ENCODE assay signal across 29 cellular contexts in genomic region chr3:62479276-62479675, GRCh38.
"Had no signal": no experiment of that assay in that cellular context is flagged by ENCODE, and none has a peak within 500 bp of the region (broad histone marks: within the 10 kb centered on the region; RNA-seq: fewer than 3 reads in every experiment).

No MANE protein-coding gene starts in this region.

- H3K4me1 Mint-ChIP-seq: immature natural killer cell; naive thymus-derived CD8-positive, alpha-beta T cell; stimulated activated memory B cell treated with anti-CD40 and anti-IgM and Interleukin-4, amounts not matched to agents 10 μg/mL and 1 μg/mL and 100 μg/mL, for 72 hours; stimulated activated naive CD8-positive, alpha-beta T cell treated with anti-CD3 and anti-CD28 coated beads, Interleukin-15, amount 100 ng/mL, for 72 hours had no signal

- H3K4me1 ChIP-seq: left lung, lower lobe of right lung, neural progenitor cell, parathyroid adenoma, psoas muscle, right atrium auricular region, right lobe of liver, tibial nerve, uterus had no signal

- DNase-seq: hypothalamus; immature natural killer cell; kidney; left colon; lower lobe of right lung; mammary epithelial cell; mesenchymal stem cell; naive thymus-derived CD8-positive, alpha-beta T cell; occipital lobe; psoas muscle; right lobe of liver; stimulated activated CD4-positive, alpha-beta T cell treated with anti-CD3 and anti-CD28 coated beads, Interleukin-1b, Interleukin-23, amount 100 ng/mL, for 48 hours; stimulated activated CD4-positive, alpha-beta T cell treated with anti-CD3 and anti-CD28 coated beads, Interleukin-2, amount 100 ng/mL, for 48 hours; stimulated activated CD4-positive, alpha-beta T cell treated with anti-CD3 and anti-CD28 coated beads, Interleukin-4, amount 100 ng/mL, for 4 hours; stimulated activated CD8-positive, alpha-beta memory T cell treated with anti-CD3 and anti-CD28 coated beads, Interleukin-4, amount 100 ng/mL, for 48 hours; stimulated activated naive CD4-positive, alpha-beta T cell treated with Interleukin-2 at 50 U/mL for 16 hours; stimulated activated naive CD8-positive, alpha-beta T cell treated with anti-CD3 and anti-CD28 coated beads, Interleukin-15, amount 100 ng/mL, for 72 hours; substantia nigra; uterus had no signal

- H3K36me3 ChIP-seq: left lung, lower lobe of right lung, neural progenitor cell, neutrophil, right atrium auricular region, right lobe of liver, tibial nerve, uterus had no signal

- H3K36me3 Mint-ChIP-seq: naive thymus-derived CD8-positive, alpha-beta T cell; neural progenitor cell; stimulated activated memory B cell treated with anti-CD40 and anti-IgM and Interleukin-4, amounts not matched to agents 10 μg/mL and 1 μg/mL and 100 μg/mL, for 72 hours had no signal

- ATAC-seq: left colon; left lung; lower lobe of right lung; naive thymus-derived CD8-positive, alpha-beta T cell; psoas muscle; right lobe of liver; stimulated activated memory B cell treated with anti-CD40 and anti-IgM and Interleukin-4, amounts not matched to agents 10 μg/mL and 1 μg/mL and 100 μg/mL, for 72 hours; stimulated activated naive CD8-positive, alpha-beta T cell treated with anti-CD3 and anti-CD28 coated beads, Interleukin-15, amount 100 ng/mL, for 72 hours had no signal

- H2AFZ ChIP-seq: neural progenitor cell, parathyroid adenoma had no signal

- H3K27me3 Mint-ChIP-seq: stimulated activated memory B cell treated with anti-CD40 and anti-IgM and Interleukin-4, amounts not matched to agents 10 μg/mL and 1 μg/mL and 100 μg/mL, for 72 hours had no signal

- H3K27ac ChIP-seq: left lung, lower lobe of right lung, neural progenitor cell, neutrophil, parathyroid adenoma, psoas muscle, right atrium auricular region, right lobe of liver, tibial nerve, uterus had no signal

- H3K27ac Mint-ChIP-seq: immature natural killer cell; naive thymus-derived CD8-positive, alpha-beta T cell; nephron; neural progenitor cell; stimulated activated memory B cell treated with anti-CD40 and anti-IgM and Interleukin-4, amounts not matched to agents 10 μg/mL and 1 μg/mL and 100 μg/mL, for 72 hours; stimulated activated naive CD8-positive, alpha-beta T cell treated with anti-CD3 and anti-CD28 coated beads, Interleukin-15, amount 100 ng/mL, for 72 hours; type B pancreatic cell had no signal

- H3K79me2 ChIP-seq: parathyroid adenoma had no signal

- H3K4me3 Mint-ChIP-seq: immature natural killer cell; naive thymus-derived CD8-positive, alpha-beta T cell; nephron; neural progenitor cell; stimulated activated memory B cell treated with anti-CD40 and anti-IgM and Interleukin-4, amounts not matched to agents 10 μg/mL and 1 μg/mL and 100 μg/mL, for 72 hours; stimulated activated naive CD8-positive, alpha-beta T cell treated with anti-CD3 and anti-CD28 coated beads, Interleukin-15, amount 100 ng/mL, for 72 hours; type B pancreatic cell had no signal

- H3K4me2 ChIP-seq: neural progenitor cell, smooth muscle cell had no signal

- H3K9me3 Mint-ChIP-seq: naive thymus-derived CD8-positive, alpha-beta T cell; nephron; neural progenitor cell; stimulated activated memory B cell treated with anti-CD40 and anti-IgM and Interleukin-4, amounts not matched to agents 10 μg/mL and 1 μg/mL and 100 μg/mL, for 72 hours; stimulated activated naive CD8-positive, alpha-beta T cell treated with anti-CD3 and anti-CD28 coated beads, Interleukin-15, amount 100 ng/mL, for 72 hours; type B pancreatic cell had no signal

- H3K27me3 ChIP-seq: left lung, neural progenitor cell, neutrophil, right atrium auricular region, right lobe of liver, tibial nerve, uterus had no signal

- H3K4me3 ChIP-seq: left lung, lower lobe of right lung, neural progenitor cell, psoas muscle, right atrium auricular region, right lobe of liver, smooth muscle cell, tibial nerve, uterus had no signal
